In the genomic region with DNA sequence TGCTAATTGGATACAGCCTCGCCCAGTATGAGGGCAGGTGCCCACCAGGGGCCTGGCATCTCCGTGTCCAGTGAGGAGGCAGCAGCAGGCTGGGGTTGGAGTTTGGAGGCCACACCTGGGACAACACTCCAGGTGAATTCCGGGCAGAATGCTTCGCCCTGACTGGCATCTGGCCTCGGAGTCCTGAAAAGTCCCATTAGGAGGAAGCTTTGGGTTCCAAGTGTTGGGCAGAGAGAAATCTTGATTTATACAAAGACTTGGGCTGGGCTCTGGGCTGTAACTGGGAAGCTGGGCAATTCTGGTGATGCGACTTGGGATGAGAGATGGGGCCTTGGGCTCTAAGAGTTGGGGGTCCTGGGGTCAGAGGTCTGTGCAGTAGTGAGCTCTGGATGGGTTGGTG, we compare ENCODE assay signal across 24 cellular contexts. TPM values are rescaled to one million over a fixed set of nuclear protein-coding genes. Genes with fewer than 3 reads are reported as not detected.
A peak's percentile ranks its signal among the peaks of the same experiment; 100 is the strongest.
DNase-seq lines count a peak whose midpoint lies in the region; ATAC-seq, FAIRE-seq and TF ChIP-seq lines count a peak whose summit lies in the region.
"Had no signal": no experiment of that assay in that cellular context is flagged by ENCODE, and none has a peak within 500 bp of the region (broad histone marks: within the 10 kb centered on the region; RNA-seq: fewer than 3 reads in every experiment).

No MANE protein-coding gene starts in this region.

- no peak overlapping the region for H3K4me3 Mint-ChIP-seq in activated CD8-positive, alpha-beta memory T cell treated with anti-CD3 and anti-CD28 coated beads, Interleukin-2, amount 10 ng/mL, durations not matched to agents 7 days and 5 days
- no peak overlapping the region for H3K4me3 Mint-ChIP-seq in mesothelial cell of epicardium
- H3K4me3 Mint-ChIP-seq in CD4-positive, alpha-beta T cell: no peak overlapping the region
- H3K4me3 Mint-ChIP-seq: CD8-positive, alpha-beta T cell had no signal

- TF ChIP-seq CTCF in sigmoid colon (IDR thresholded peaks at IDR 0.05) (no peak), mesothelial cell of epicardium (IDR thresholded peaks at IDR 0.05; ENCODE audit: unreplicated experiment) (no peak)
- no peak for TF ChIP-seq CTCF in CD4-positive, alpha-beta T cell (IDR thresholded peaks at IDR 0.05)

- peaks cover 0 to 18% (median 4%) of the 10 kb centered on the region in 3 donors for H3K27me3 ChIP-seq in sigmoid colon
- H3K27me3 ChIP-seq in CD4-positive, alpha-beta T cell (ENCODE audit: control insufficient read depth, insufficient read depth, low read length): peaks cover 8% of the 10 kb centered on the region

- no peak for ATAC-seq in activated CD8-positive, alpha-beta memory T cell treated with anti-CD3 and anti-CD28 coated beads, Interleukin-2, amount 10 ng/mL, durations not matched to agents 7 days and 5 days
- ATAC-seq in CD4-positive, alpha-beta T cell (ENCODE audit: poor library complexity): no peak
- ATAC-seq: A549; CD8-positive, alpha-beta T cell; GM12878; HepG2 had no signal

- no peak for FAIRE-seq in H54 (lab: Jason Lieb, UNC)
- FAIRE-seq: A549, GM12878, H1, HepG2 had no signal

- no peaks in the 10 kb centered on the region for H3K4me1 ChIP-seq in sigmoid colon
- H3K4me1 ChIP-seq: A549 had no signal

- intact Hi-C loops in sigmoid colon (cut with DNase I): no loop called here
- intact Hi-C loops in CD4-positive, alpha-beta T cell (cut with DNase I, micrococcal nuclease): no loop called here

- DNase-seq in activated CD8-positive, alpha-beta memory T cell treated with anti-CD3 and anti-CD28 coated beads, Interleukin-2, amount 10 ng/mL, durations not matched to agents 7 days and 5 days: peak; percentile 29
- no peak for DNase-seq in activated CD8-positive, alpha-beta memory T cell treated with anti-CD3 and anti-CD28 coated beads for 24 hours
- DNase-seq in ecto neural progenitor cell (ENCODE audit: low spot score) (peak; percentile 10), mesenteric fat pad (ENCODE audit: low spot score) (peak; percentile 65), sigmoid colon (peak; percentile 26), H54 (ENCODE audit: insufficient read length, low spot score) (no peak), mesothelial cell of epicardium (ENCODE audit: low spot score in 2 of 2, unreplicated experiment in 2 of 2) (no peak)
- DNase-seq in CD4-positive, alpha-beta T cell: no peak
- DNase-seq: AML-193; CD8-positive, alpha-beta T cell; COR-L47; DMS 273 treated with DMSO at 0.1 percent for 48 hours; DMS53; DND-41; EL had no signal

- no peak for TF ChIP-seq EP300 in sigmoid colon (IDR thresholded peaks at IDR 0.05)

- no peak overlapping the region for H3K27ac ChIP-seq in sigmoid colon
- no peak overlapping the region for H3K27ac ChIP-seq in CD4-positive, alpha-beta T cell (ENCODE audit: low read depth, low read length)
- H3K27ac ChIP-seq: 22Rv1, A549, C4-2B had no signal

- H3K27ac Mint-ChIP-seq in activated CD8-positive, alpha-beta memory T cell treated with anti-CD3 and anti-CD28 coated beads, Interleukin-2, amount 10 ng/mL, durations not matched to agents 7 days and 5 days: no peak overlapping the region
- H3K27ac Mint-ChIP-seq in mesothelial cell of epicardium: no peak overlapping the region
- H3K27ac Mint-ChIP-seq in CD4-positive, alpha-beta T cell: no peak overlapping the region
- H3K27ac Mint-ChIP-seq: CD8-positive, alpha-beta T cell had no signal

- WGBS in sigmoid colon, 2 donors: 67 to 73% methylated on average over 6 of the region's 6 CpGs

- H3K9me3 Mint-ChIP-seq in activated CD8-positive, alpha-beta memory T cell treated with anti-CD3 and anti-CD28 coated beads, Interleukin-2, amount 10 ng/mL, durations not matched to agents 7 days and 5 days (ENCODE audit: low read depth): no peaks in the 10 kb centered on the region
- H3K9me3 Mint-ChIP-seq in mesothelial cell of epicardium: peaks cover 6% of the 10 kb centered on the region
- no peaks in the 10 kb centered on the region for H3K9me3 Mint-ChIP-seq in CD4-positive, alpha-beta T cell
- H3K9me3 Mint-ChIP-seq: CD8-positive, alpha-beta T cell had no signal

- CTCF ChIA-PET in activated CD8-positive, alpha-beta memory T cell treated with anti-CD3 and anti-CD28 coated beads, Interleukin-2, amount 10 ng/mL, durations not matched to agents 7 days and 5 days (lab: Charles Lee): interaction anchor here (1.4 kb wide), 1 partner anchor 14 kb away, joined by 6 read pairs; no protein-coding TSS in a partner anchor
- CTCF ChIA-PET in CD4-positive, alpha-beta T cell (lab: Charles Lee): no interaction called here

- POLR2A ChIA-PET in CD4-positive, alpha-beta T cell (lab: Charles Lee): no interaction called here

- no peaks in the 10 kb centered on the region for H3K4me1 Mint-ChIP-seq in activated CD8-positive, alpha-beta memory T cell treated with anti-CD3 and anti-CD28 coated beads, Interleukin-2, amount 10 ng/mL, durations not matched to agents 7 days and 5 days
- no peaks in the 10 kb centered on the region for H3K4me1 Mint-ChIP-seq in mesothelial cell of epicardium
- H3K4me1 Mint-ChIP-seq in CD4-positive, alpha-beta T cell (ENCODE audit: low read depth): no peaks in the 10 kb centered on the region

- no peaks in the 10 kb centered on the region for H3K36me3 ChIP-seq in sigmoid colon
- H3K36me3 ChIP-seq: HAP-1 had no signal

- no peak for TF ChIP-seq POLR2A in sigmoid colon (IDR thresholded peaks at IDR 0.05)
- no peak for TF ChIP-seq POLR2A in H54 (IDR thresholded peaks at IDR 0.05; ENCODE audit: low read depth, low read length)

- H3K9me3 ChIP-seq in sigmoid colon: peaks cover 0 to 2% (median 0%) of the 10 kb centered on the region in 4 donors
- no peaks in the 10 kb centered on the region for H3K9me3 ChIP-seq in CD4-positive, alpha-beta T cell (ENCODE audit: control insufficient read depth, low read length)
- H3K9me3 ChIP-seq: A549, HAP-1 had no signal

- peaks cover 25% of the 10 kb centered on the region for H3K27me3 Mint-ChIP-seq in activated CD8-positive, alpha-beta memory T cell treated with anti-CD3 and anti-CD28 coated beads, Interleukin-2, amount 10 ng/mL, durations not matched to agents 7 days and 5 days
- H3K27me3 Mint-ChIP-seq in mesothelial cell of epicardium (ENCODE audit: low read depth): peaks cover 44% of the 10 kb centered on the region
- H3K27me3 Mint-ChIP-seq in CD4-positive, alpha-beta T cell: peaks cover 20% of the 10 kb centered on the region

- no peak overlapping the region for H3K4me3 ChIP-seq in sigmoid colon
- H3K4me3 ChIP-seq: A549, GM12878, HAP-1 had no signal

- H3K36me3 Mint-ChIP-seq in activated CD8-positive, alpha-beta memory T cell treated with anti-CD3 and anti-CD28 coated beads, Interleukin-2, amount 10 ng/mL, durations not matched to agents 7 days and 5 days: no peaks in the 10 kb centered on the region
- H3K36me3 Mint-ChIP-seq in mesothelial cell of epicardium: no peaks in the 10 kb centered on the region
- H3K36me3 Mint-ChIP-seq in CD4-positive, alpha-beta T cell (ENCODE audit: low read depth): no peaks in the 10 kb centered on the region
- H3K36me3 Mint-ChIP-seq: CD8-positive, alpha-beta T cell had no signal

RNA-seq across cellular contexts. Expression of a gene that starts 48.1 kb away (rescaled TPM):
- total RNA-seq in activated CD8-positive, alpha-beta memory T cell treated with anti-CD3 and anti-CD28 coated beads, Interleukin-2, amount 10 ng/mL, durations not matched to agents 7 days and 5 days: not detected
- total RNA-seq in mesenteric fat pad (82.0 TPM), sigmoid colon (1 to 10 TPM; 7.5 to 9.1 (median 8.6) TPM), mesothelial cell of epicardium (2.5 to 4.0 TPM (median 2.8 TPM) in 3 replicates)
- 1 to 10 TPM; 3.9 to 4.2 (median 3.9) TPM for polyA plus RNA-seq in sigmoid colon
- total RNA-seq in CD4-positive, alpha-beta T cell: 1 to 10 TPM; 3.7 to 4.1 TPM
- total RNA-seq: G401, H1 had no signal
- polyA plus RNA-seq: A549, BJ, GM12878, H1 had no signal

Comparison
In these comparisons a context has a peak if more than half of its experiments do, and no peak if none do; other contexts are left out.
1. DNase-seq: peak in activated CD8-positive, alpha-beta memory T cell treated with anti-CD3 and anti-CD28 coated beads, Interleukin-2, amount 10 ng/mL, durations not matched to agents 7 days and 5 days (single experiment), ecto neural progenitor cell (single experiment), mesenteric fat pad (single experiment) and sigmoid colon (single experiment); none in activated CD8-positive, alpha-beta memory T cell treated with anti-CD3 and anti-CD28 coated beads for 24 hours (single experiment), H54 (single experiment), mesothelial cell of epicardium (0 of 2) and CD4-positive, alpha-beta T cell (0 of 10).